ENCODE assay signal across 29 cellular contexts in the genomic region with DNA sequence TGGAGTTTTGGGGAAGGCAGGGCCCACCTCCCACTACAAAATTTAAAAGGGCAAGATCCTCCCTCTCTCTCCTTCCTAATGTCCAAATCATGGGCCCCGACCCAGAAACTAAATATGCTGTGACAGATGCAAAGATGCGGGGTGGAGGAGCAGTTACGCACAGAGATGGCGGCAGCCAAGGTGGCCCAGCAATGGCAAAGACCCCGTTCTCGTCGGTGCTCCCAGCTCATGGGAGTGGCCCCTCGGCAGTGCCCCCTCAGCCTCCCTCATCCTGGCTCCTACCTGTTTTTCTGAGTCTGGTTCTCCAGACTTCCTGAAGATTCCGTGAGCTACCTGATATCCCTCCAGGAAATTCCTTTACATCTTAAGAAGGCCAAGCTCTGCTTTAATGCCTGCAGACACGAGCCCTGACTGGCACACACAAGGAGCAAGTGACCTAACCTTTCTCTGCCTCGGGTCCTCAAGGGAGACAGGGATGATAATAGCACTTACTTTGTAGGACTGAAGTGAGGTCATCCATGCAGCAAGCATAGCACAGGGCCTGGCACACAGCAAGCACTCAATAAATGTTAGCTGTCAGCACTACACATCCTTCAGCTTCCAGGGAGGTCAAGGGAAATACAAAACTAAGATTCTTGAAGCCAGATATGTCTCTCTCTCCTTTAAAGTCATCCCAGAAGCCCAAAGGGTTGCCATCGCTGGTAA.
"Had no signal": no experiment of that assay in that cellular context is flagged by ENCODE, and none has a peak within 500 bp of the region (broad histone marks: within the 10 kb centered on the region; RNA-seq: fewer than 3 reads in every experiment).

No MANE protein-coding gene starts in this region.

- DNase-seq: heart left ventricle; hypothalamus; immature natural killer cell; kidney; left colon; left lung; midbrain; mucosa of descending colon; naive thymus-derived CD4-positive, alpha-beta T cell; occipital lobe; retina; right cardiac atrium; stimulated activated CD4-positive, alpha-beta T cell treated with anti-CD3 and anti-CD28 coated beads, Interleukin-4, amount 100 ng/mL, for 24 hours; stimulated activated naive CD4-positive, alpha-beta T cell; upper lobe of left lung had no signal

- H3K9me3 ChIP-seq: heart left ventricle, left lung, mucosa of descending colon, neutrophil, ovary, suprapubic skin, thoracic aorta, tibial nerve, upper lobe of left lung, vagina had no signal

- ATAC-seq: heart left ventricle; left colon; left lung; mucosa of descending colon; naive thymus-derived CD4-positive, alpha-beta T cell; natural killer cell treated with Interleukin-12 subunit alpha and Interleukin-12 subunit beta and Interleukin-15 and Interleukin-18, amount 100 ng/mL, for 72 hours; right cardiac atrium; sciatic nerve; stimulated activated effector memory CD8-positive, alpha-beta T cell treated with anti-CD3 and anti-CD28 coated beads, Interleukin-12 subunit alpha, Interleukin-12 subunit beta, amount 100 ng/mL, for 72 hours had no signal

- H3K27me3 Mint-ChIP-seq: stimulated activated naive CD8-positive, alpha-beta T cell treated with anti-CD3 and anti-CD28 coated beads, Interleukin-15, Interleukin-2, amounts not matched to agents 100 ng/mL and 50 ng/mL, for 24 hours had no signal

- H3K4me3 ChIP-seq: heart left ventricle, left lung, mucosa of descending colon, ovary, skin epidermis, suprapubic skin, thoracic aorta, tibial nerve, upper lobe of left lung, vagina had no signal

- H3K27ac Mint-ChIP-seq: memory B cell; naive thymus-derived CD4-positive, alpha-beta T cell; natural killer cell treated with Interleukin-12 subunit alpha and Interleukin-12 subunit beta and Interleukin-15 and Interleukin-18, amount 100 ng/mL, for 72 hours; progenitor cell of endocrine pancreas; stimulated activated effector memory CD8-positive, alpha-beta T cell treated with anti-CD3 and anti-CD28 coated beads, Interleukin-12 subunit alpha, Interleukin-12 subunit beta, amount 100 ng/mL, for 72 hours; stimulated activated naive CD8-positive, alpha-beta T cell treated with anti-CD3 and anti-CD28 coated beads, Interleukin-15, Interleukin-2, amounts not matched to agents 100 ng/mL and 50 ng/mL, for 24 hours had no signal

- H3K4me1 Mint-ChIP-seq: immature natural killer cell; stimulated activated effector memory CD8-positive, alpha-beta T cell treated with anti-CD3 and anti-CD28 coated beads, Interleukin-12 subunit alpha, Interleukin-12 subunit beta, amount 100 ng/mL, for 72 hours had no signal

- H3K27me3 ChIP-seq: neutrophil, ovary, tibial nerve, upper lobe of left lung, vagina had no signal

- H3K4me1 ChIP-seq: heart left ventricle, tibial nerve, upper lobe of left lung, vagina had no signal

- H3K27ac ChIP-seq: heart left ventricle, left lung, neutrophil, ovary, skin epidermis, suprapubic skin, thoracic aorta, tibial nerve, upper lobe of left lung, vagina had no signal

- H3K36me3 Mint-ChIP-seq: immature natural killer cell; memory B cell; naive thymus-derived CD4-positive, alpha-beta T cell; natural killer cell treated with Interleukin-12 subunit alpha and Interleukin-12 subunit beta and Interleukin-15 and Interleukin-18, amount 100 ng/mL, for 72 hours; stimulated activated effector memory CD8-positive, alpha-beta T cell treated with anti-CD3 and anti-CD28 coated beads, Interleukin-12 subunit alpha, Interleukin-12 subunit beta, amount 100 ng/mL, for 72 hours had no signal

- H3K36me3 ChIP-seq: heart left ventricle, left lung, neutrophil, ovary, suprapubic skin, thoracic aorta, tibial nerve, upper lobe of left lung, vagina had no signal

- H3K4me3 Mint-ChIP-seq: immature natural killer cell; memory B cell; naive thymus-derived CD4-positive, alpha-beta T cell; natural killer cell treated with Interleukin-12 subunit alpha and Interleukin-12 subunit beta and Interleukin-15 and Interleukin-18, amount 100 ng/mL, for 72 hours; neural crest cell; stimulated activated effector memory CD8-positive, alpha-beta T cell treated with anti-CD3 and anti-CD28 coated beads, Interleukin-12 subunit alpha, Interleukin-12 subunit beta, amount 100 ng/mL, for 72 hours; stimulated activated naive CD8-positive, alpha-beta T cell treated with anti-CD3 and anti-CD28 coated beads, Interleukin-15, Interleukin-2, amounts not matched to agents 100 ng/mL and 50 ng/mL, for 24 hours had no signal

- H3K9me3 Mint-ChIP-seq: immature natural killer cell; memory B cell; naive thymus-derived CD4-positive, alpha-beta T cell; natural killer cell treated with Interleukin-12 subunit alpha and Interleukin-12 subunit beta and Interleukin-15 and Interleukin-18, amount 100 ng/mL, for 72 hours; neural crest cell; stimulated activated effector memory CD8-positive, alpha-beta T cell treated with anti-CD3 and anti-CD28 coated beads, Interleukin-12 subunit alpha, Interleukin-12 subunit beta, amount 100 ng/mL, for 72 hours; stimulated activated naive CD8-positive, alpha-beta T cell treated with anti-CD3 and anti-CD28 coated beads, Interleukin-15, Interleukin-2, amounts not matched to agents 100 ng/mL and 50 ng/mL, for 24 hours had no signal
